Comparison of ENCODE assay signal across 18 cellular contexts in the genomic region with DNA sequence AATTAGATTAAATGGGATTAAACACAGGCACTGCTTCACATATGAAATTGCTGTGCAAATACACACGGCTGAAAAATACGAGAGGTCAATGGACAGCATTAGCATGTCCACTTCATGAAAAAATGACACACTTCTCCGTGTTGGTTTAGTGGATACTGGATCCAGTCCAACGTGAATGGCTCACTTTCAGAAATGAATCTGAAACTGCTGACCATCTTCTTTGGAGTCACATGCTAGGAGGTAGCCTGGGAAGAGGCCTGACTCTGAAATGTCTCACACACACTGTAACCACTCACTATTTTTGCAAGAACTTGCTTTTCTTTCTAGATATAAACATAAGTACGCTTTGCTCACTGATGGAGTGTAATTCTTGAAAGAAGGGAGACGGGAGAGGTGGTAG.
A peak's percentile ranks its signal among the peaks of the same experiment; 100 is the strongest.
DNase-seq lines count a peak whose midpoint lies in the region; ATAC-seq and TF ChIP-seq lines count a peak whose summit lies in the region.
"Had no signal": no experiment of that assay in that cellular context is flagged by ENCODE, and none has a peak within 500 bp of the region (broad histone marks: within the 10 kb centered on the region; RNA-seq: fewer than 3 reads in every experiment).

No MANE protein-coding gene starts in this region.

- H3K9me3 Mint-ChIP-seq in chondrocyte (ENCODE audit: low read depth) = no peaks in the 10 kb centered on the region
- H3K9me3 Mint-ChIP-seq: activated T-cell treated with anti-CD3 and anti-CD28 coated beads, Interleukin-2, amount 50 U/mL, for 24 hours had no signal

- ATAC-seq in HG02623 (IDR thresholded peaks at IDR 0.05; ENCODE audit: unreplicated experiment) = no peak
- ATAC-seq: psoas muscle had no signal

- H3K36me3 Mint-ChIP-seq in chondrocyte (ENCODE audit: low read depth) = no peaks in the 10 kb centered on the region

- no peaks in the 10 kb centered on the region for H3K27me3 Mint-ChIP-seq in chondrocyte (ENCODE audit: low read depth)
- H3K27me3 Mint-ChIP-seq: activated T-cell treated with anti-CD3 and anti-CD28 coated beads, Interleukin-2, amount 50 U/mL, for 24 hours; type B pancreatic cell had no signal

- no peak for TF ChIP-seq CTCF in chondrocyte (IDR thresholded peaks at IDR 0.05)

- peak overlapping the region; percentile 2 for H3K4me3 Mint-ChIP-seq in chondrocyte (ENCODE audit: unreplicated experiment)
- H3K4me3 Mint-ChIP-seq: activated T-cell treated with anti-CD3 and anti-CD28 coated beads, Interleukin-2, amount 50 U/mL, for 24 hours; type B pancreatic cell had no signal

- H3K27ac Mint-ChIP-seq in chondrocyte (ENCODE audit: unreplicated experiment) = peak overlapping the region; percentile 97
- H3K27ac Mint-ChIP-seq: activated T-cell treated with anti-CD3 and anti-CD28 coated beads, Interleukin-2, amount 50 U/mL, for 24 hours; type B pancreatic cell had no signal

- H3K4me1 Mint-ChIP-seq in chondrocyte (ENCODE audit: low read depth) = peaks cover 32% of the 10 kb centered on the region

- DNase-seq in AG20443 (ENCODE audit: low spot score) = peak; percentile 22
- DNase-seq in NCI-H748 (lab: John Stamatoyannopoulos, UW; ENCODE audit: unreplicated experiment) = peak; percentile 79
- DNase-seq in chondrocyte (ENCODE audit: low spot score) = no peak
- DNase-seq in medulla oblongata (ENCODE audit: extremely low spot score) = peak; percentile 4
- DNase-seq in midbrain (lab: John Stamatoyannopoulos, UW) = no peak
- DNase-seq in cortex of kidney (lab: John Stamatoyannopoulos, UW) = no peak
- no peak for DNase-seq in activated CD4-positive, alpha-beta T cell treated with anti-CD3 and anti-CD28 coated beads for 48 hours
- DNase-seq: activated CD4-positive, alpha-beta T cell treated with anti-CD3 and anti-CD28 coated beads, Interleukin-2, amount 50 U/mL, for 1 hour; activated T-cell treated with anti-CD3 and anti-CD28 coated beads, Interleukin-2, amount 50 U/mL, for 24 hours; amniotic stem cell; effector CD8-positive, alpha-beta T cell; glutamatergic neuron; NCI-H1048; psoas muscle; stimulated activated CD4-positive, alpha-beta T cell treated with anti-CD3 and anti-CD28 coated beads, Interleukin-2, amount 100 ng/mL, for 24 hours; T-helper 9 cell had no signal

Comparison
In these comparisons a context has a peak if more than half of its experiments do, and no peak if none do; other contexts are left out.
1. DNase-seq: peak in AG20443 (single experiment), NCI-H748 (single experiment) and medulla oblongata (single experiment); none in chondrocyte (single experiment), midbrain (single experiment), cortex of kidney (single experiment) and activated CD4-positive, alpha-beta T cell treated with anti-CD3 and anti-CD28 coated beads for 48 hours (single experiment).